In the genomic region with DNA sequence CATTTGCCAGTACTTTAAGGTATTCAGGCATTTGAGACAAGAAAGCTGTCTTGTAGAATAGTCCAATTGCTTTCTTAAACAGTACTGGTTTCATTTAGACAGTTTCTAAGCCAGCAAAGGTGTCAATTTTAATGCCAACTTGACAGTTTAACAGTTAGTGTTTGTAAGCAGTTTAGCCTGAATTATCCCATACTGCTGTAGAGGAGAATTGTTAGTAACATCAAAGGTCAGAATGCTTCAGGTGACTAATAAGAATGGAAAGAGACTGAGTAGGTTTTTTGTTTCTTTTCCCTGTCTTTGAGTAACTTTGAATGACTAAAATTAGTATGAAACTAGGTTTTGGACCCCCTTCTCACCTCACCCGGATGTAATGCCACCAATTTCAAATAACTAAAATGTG, we compare ENCODE assay signal across 2 cellular contexts.
TF ChIP-seq lines count a peak whose summit lies in the region.

No MANE protein-coding gene starts in this region.

TF ChIP-seq in SK-N-SH, 30 proteins besides CTCF, POLR2A, EP300 and RAD21:
- no peak for TF ChIP-seq FOXM1 (IDR thresholded peaks at IDR 0.05; ENCODE audit: low read depth)
- no peak for TF ChIP-seq NRF1 (IDR thresholded peaks at IDR 0.05; ENCODE audit: low read depth, low read length)
- TF ChIP-seq GABPA (IDR thresholded peaks at IDR 0.05; ENCODE audit: low read depth): no peak
- TF ChIP-seq, protein P1, sequence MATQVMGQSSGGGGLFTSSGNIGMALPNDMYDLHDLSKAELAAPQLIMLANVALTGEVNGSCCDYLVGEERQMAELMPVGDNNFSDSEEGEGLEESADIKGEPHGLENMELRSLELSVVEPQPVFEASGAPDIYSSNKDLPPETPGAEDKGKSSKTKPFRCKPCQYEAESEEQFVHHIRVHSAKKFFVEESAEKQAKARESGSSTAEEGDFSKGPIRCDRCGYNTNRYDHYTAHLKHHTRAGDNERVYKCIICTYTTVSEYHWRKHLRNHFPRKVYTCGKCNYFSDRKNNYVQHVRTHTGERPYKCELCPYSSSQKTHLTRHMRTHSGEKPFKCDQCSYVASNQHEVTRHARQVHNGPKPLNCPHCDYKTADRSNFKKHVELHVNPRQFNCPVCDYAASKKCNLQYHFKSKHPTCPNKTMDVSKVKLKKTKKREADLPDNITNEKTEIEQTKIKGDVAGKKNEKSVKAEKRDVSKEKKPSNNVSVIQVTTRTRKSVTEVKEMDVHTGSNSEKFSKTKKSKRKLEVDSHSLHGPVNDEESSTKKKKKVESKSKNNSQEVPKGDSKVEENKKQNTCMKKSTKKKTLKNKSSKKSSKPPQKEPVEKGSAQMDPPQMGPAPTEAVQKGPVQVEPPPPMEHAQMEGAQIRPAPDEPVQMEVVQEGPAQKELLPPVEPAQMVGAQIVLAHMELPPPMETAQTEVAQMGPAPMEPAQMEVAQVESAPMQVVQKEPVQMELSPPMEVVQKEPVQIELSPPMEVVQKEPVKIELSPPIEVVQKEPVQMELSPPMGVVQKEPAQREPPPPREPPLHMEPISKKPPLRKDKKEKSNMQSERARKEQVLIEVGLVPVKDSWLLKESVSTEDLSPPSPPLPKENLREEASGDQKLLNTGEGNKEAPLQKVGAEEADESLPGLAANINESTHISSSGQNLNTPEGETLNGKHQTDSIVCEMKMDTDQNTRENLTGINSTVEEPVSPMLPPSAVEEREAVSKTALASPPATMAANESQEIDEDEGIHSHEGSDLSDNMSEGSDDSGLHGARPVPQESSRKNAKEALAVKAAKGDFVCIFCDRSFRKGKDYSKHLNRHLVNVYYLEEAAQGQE (IDR thresholded peaks at IDR 0.05; ENCODE audit: low read depth, low read length): no peak
- no peak for TF ChIP-seq TEAD4 (IDR thresholded peaks at IDR 0.05; ENCODE audit: borderline replicate concordance, insufficient read depth)
- TF ChIP-seq, protein P2, sequence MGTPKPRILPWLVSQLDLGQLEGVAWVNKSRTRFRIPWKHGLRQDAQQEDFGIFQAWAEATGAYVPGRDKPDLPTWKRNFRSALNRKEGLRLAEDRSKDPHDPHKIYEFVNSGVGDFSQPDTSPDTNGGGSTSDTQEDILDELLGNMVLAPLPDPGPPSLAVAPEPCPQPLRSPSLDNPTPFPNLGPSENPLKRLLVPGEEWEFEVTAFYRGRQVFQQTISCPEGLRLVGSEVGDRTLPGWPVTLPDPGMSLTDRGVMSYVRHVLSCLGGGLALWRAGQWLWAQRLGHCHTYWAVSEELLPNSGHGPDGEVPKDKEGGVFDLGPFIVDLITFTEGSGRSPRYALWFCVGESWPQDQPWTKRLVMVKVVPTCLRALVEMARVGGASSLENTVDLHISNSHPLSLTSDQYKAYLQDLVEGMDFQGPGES (IDR thresholded peaks at IDR 0.05; ENCODE audit: low read depth, low read length): no peak
- TF ChIP-seq CHD2 (IDR thresholded peaks at IDR 0.05; ENCODE audit: low read length, partially characterized antibody): no peak

TF ChIP-seq in K562, 482 proteins besides CTCF, POLR2A, EP300 and RAD21:
- peak; percentile 45 for TF ChIP-seq MAFG (tag; conservative IDR thresholded peaks at IDR 0.05)
- TF ChIP-seq POLR2AphosphoS2 (IDR thresholded peaks at IDR 0.05; ENCODE audit: low read length): no peak
- no peak for TF ChIP-seq TRIM24 (IDR thresholded peaks at IDR 0.05)
- TF ChIP-seq C11orf30 (IDR thresholded peaks at IDR 0.05; ENCODE audit: low read depth): peak; percentile 74
- peak; percentile 25; the same call in 1 of the 2 replicates for TF ChIP-seq MAFF (IDR thresholded peaks at IDR 0.05; ENCODE audit: low read length)
- TF ChIP-seq, protein P3, sequence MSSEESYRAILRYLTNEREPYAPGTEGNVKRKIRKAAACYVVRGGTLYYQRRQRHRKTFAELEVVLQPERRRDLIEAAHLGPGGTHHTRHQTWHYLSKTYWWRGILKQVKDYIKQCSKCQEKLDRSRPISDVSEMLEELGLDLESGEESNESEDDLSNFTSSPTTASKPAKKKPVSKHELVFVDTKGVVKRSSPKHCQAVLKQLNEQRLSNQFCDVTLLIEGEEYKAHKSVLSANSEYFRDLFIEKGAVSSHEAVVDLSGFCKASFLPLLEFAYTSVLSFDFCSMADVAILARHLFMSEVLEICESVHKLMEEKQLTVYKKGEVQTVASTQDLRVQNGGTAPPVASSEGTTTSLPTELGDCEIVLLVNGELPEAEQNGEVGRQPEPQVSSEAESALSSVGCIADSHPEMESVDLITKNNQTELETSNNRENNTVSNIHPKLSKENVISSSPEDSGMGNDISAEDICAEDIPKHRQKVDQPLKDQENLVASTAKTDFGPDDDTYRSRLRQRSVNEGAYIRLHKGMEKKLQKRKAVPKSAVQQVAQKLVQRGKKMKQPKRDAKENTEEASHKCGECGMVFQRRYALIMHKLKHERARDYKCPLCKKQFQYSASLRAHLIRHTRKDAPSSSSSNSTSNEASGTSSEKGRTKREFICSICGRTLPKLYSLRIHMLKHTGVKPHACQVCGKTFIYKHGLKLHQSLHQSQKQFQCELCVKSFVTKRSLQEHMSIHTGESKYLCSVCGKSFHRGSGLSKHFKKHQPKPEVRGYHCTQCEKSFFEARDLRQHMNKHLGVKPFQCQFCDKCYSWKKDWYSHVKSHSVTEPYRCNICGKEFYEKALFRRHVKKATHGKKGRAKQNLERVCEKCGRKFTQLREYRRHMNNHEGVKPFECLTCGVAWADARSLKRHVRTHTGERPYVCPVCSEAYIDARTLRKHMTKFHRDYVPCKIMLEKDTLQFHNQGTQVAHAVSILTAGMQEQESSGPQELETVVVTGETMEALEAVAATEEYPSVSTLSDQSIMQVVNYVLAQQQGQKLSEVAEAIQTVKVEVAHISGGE (CRISPR knock-in tag; IDR thresholded peaks at IDR 0.05): no peak
- peak; percentile 85 for TF ChIP-seq ZNF316 (IDR thresholded peaks at IDR 0.05)
